Comparison of ENCODE assay signal across 8 cellular contexts in the genomic region with DNA sequence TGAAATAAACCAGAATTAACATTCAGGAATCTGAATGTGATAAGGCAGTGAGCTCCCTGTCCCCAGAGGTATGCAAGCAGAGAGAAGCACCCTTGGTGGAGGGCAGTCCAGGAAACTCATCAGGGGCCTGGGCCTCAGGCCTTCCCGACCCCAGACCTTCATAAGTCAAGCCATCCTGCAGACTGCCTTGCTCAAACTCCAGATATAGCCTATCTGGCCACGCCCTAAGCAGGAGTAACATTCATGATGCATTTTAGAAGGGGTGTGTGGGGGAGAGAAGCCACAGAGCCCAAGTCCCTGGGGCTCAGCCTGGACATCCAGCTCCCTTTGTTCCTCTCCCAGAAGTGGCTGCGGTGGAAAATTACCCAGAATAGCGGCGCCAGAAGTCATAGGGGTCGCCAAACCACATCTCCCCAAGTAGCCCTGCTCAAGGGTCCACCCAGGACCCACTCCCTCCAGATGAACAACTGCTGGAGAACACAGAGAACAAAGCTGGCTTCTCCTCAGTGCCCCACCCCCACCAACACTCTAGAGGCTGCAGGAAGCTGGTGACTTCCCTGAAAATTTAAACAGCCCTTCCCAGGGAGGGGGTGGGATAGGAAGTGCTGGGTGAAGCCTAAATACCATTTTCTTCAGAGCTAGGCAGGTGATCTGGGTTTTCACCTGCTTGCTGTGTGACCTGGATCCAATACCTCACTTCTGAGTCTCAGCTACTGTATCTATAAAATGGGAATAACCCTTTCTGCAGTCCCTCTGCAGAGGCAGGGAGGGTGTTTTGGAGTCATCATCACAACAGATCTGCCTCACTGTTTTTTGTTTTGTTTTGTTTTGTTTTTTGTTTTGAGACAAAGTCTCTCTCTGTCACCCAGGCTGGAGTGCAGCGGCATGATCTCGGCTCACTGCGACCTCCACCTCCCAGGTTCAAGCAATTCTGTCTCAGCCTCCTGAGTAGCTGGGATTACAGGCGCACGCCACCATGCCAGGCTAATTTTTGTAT. TPM values are rescaled to one million over a fixed set of nuclear protein-coding genes. Genes with fewer than 3 reads are reported as not detected.
A peak's percentile ranks its signal among the peaks of the same experiment; 100 is the strongest.
DNase-seq lines count a peak whose midpoint lies in the region; ATAC-seq and TF ChIP-seq lines count a peak whose summit lies in the region.

No MANE protein-coding gene starts in this region.

- H3K36me3 ChIP-seq in HUES64 (ENCODE audit: insufficient read depth, low read length) = 0 out of 2 replicates have a peak, but pooled peaks cover 7% of the 10 kb centered on the region

- DNase-seq in CD14-positive monocyte (ENCODE audit: low spot score) (no peak), T-cell (peak in 1 of 34 experiments; percentile 26), fibroblast of villous mesenchyme (ENCODE audit: low read depth) (peak; percentile 62), nucleus accumbens (lab: John Stamatoyannopoulos, UW) (peak in 31 of 56 donors; percentile 17 to 69 (median 45)), NK-92 (lab: John Stamatoyannopoulos, UW; ENCODE audit: unreplicated experiment) (no peak), occipital lobe (lab: John Stamatoyannopoulos, UW) (no peak)

- peak overlapping the region; percentile 97 for H3K9ac ChIP-seq in HUES64 (ENCODE audit: low read depth, low read length)

- H3K4me1 Mint-ChIP-seq in CD14-positive monocyte (peaks cover 71% of the 10 kb centered on the region), T-cell (peaks cover 51 to 65% (median 63%) of the 10 kb centered on the region in 3 donors)

- peaks cover 42% of the 10 kb centered on the region for H3K4me1 ChIP-seq in HUES64 (ENCODE audit: insufficient read depth, low read length)

- peak overlapping the region; percentile 73 for H3K27ac ChIP-seq in HUES64 (ENCODE audit: low read depth, low read length)

- H3K36me3 Mint-ChIP-seq in CD14-positive monocyte (peaks cover 12 to 15% of the 10 kb centered on the region in 2 donors), T-cell (no peaks in the 10 kb centered on the region)

- H3K27ac Mint-ChIP-seq in CD14-positive monocyte (peak overlapping the region; percentile 93 to 98 (median 96)), T-cell (peak overlapping the region in 1 of 2 donors; percentile 91)

- ATAC-seq in T-cell (replicated peaks in 1 of 4) (no peak), GM21737 (IDR thresholded peaks at IDR 0.05; ENCODE audit: unreplicated experiment) (no peak)

- H3K4me3 Mint-ChIP-seq in CD14-positive monocyte (peak overlapping the region; percentile 90 to 93), T-cell (peak overlapping the region; percentile 50 to 96 (median 85))

- H3K27me3 Mint-ChIP-seq in CD14-positive monocyte (ENCODE audit: low read depth in 3 of 3) (peaks cover 0 to 4% (median 0%) of the 10 kb centered on the region in 3 donors), T-cell (no peaks in the 10 kb centered on the region)

- POLR2A ChIA-PET in T-cell (lab: Charles Lee) = interaction anchor here (0.5 to 0.9 kb wide), 6 partner anchors 11 to 133 kb away, joined by 3 to 6 read pairs (median 4); no protein-coding TSS in a partner anchor

- TF ChIP-seq CTCF in CD14-positive monocyte (IDR thresholded peaks at IDR 0.05) (no peak), fibroblast of villous mesenchyme (IDR thresholded peaks at IDR 0.05; ENCODE audit: insufficient read depth, low read depth, low read length) (no peak)

- CTCF ChIA-PET in T-cell (lab: Charles Lee) = interaction anchor here (0.6 to 2.4 kb wide), 4 partner anchors 11 to 24 kb away, joined by 3 to 6 read pairs (median 4); no protein-coding TSS in a partner anchor

- intact Hi-C loops in CD14-positive monocyte (cut with micrococcal nuclease) = loop anchor here (2.0 to 10.0 kb wide), 3 partner anchors 13 to 153 kb away; partner anchors contain the start of gene RAI1 (in 1 of the 2)

- H3K4me3 ChIP-seq in HUES64 (ENCODE audit: low read length) = peak overlapping the region; percentile 8; the same call in 1 of the 2 replicates
- H3K4me3 ChIP-seq in fibroblast of villous mesenchyme (ENCODE audit: low read depth, low read length) = no peak overlapping the region

- H3K27me3 ChIP-seq in HUES64 (ENCODE audit: insufficient read depth, low read length) = no peaks in the 10 kb centered on the region

- H3K9me3 Mint-ChIP-seq in CD14-positive monocyte = no peaks in the 10 kb centered on the region
- no peaks in the 10 kb centered on the region for H3K9me3 Mint-ChIP-seq in T-cell

- H3K9me3 ChIP-seq in HUES64 (ENCODE audit: insufficient read depth, low read depth, low read length) = no peaks in the 10 kb centered on the region

- whole genome bisulfite sequencing in HUES64 = 64% methylated on average over 11 of the region's 11 CpGs

RNA-seq across cellular contexts. Expression of gene SREBF1, which starts 1.5 kb away (rescaled TPM):
- polyA plus RNA-seq in CD14-positive monocyte = 10 to 100 TPM in 1 of 2 donors, 1 to 10 TPM in 1; 7.6 to 10.5 TPM
- 71.0 TPM for polyA plus RNA-seq in HUES64 (2013, experiment 1 of 2)
- polyA plus RNA-seq in HUES64 (2013, experiment 2 of 2) = 60.6 TPM
- total RNA-seq in T-cell = 100 to 1,000 TPM in 2 of 5 donors, 10 to 100 TPM in 3; 24.6 to 279 (median 38.9) TPM
- 92.0 and 128 TPM in 2 replicates for total RNA-seq in fibroblast of villous mesenchyme
- total RNA-seq in occipital lobe = 12.6 TPM

Comparison
In these comparisons a context has a peak if more than half of its experiments do, and no peak if none do; other contexts are left out.
1. DNase-seq: peak in fibroblast of villous mesenchyme (single experiment) and nucleus accumbens (31 of 56); none in CD14-positive monocyte (single experiment), NK-92 (single experiment) and occipital lobe (single experiment).